In the genomic region with DNA sequence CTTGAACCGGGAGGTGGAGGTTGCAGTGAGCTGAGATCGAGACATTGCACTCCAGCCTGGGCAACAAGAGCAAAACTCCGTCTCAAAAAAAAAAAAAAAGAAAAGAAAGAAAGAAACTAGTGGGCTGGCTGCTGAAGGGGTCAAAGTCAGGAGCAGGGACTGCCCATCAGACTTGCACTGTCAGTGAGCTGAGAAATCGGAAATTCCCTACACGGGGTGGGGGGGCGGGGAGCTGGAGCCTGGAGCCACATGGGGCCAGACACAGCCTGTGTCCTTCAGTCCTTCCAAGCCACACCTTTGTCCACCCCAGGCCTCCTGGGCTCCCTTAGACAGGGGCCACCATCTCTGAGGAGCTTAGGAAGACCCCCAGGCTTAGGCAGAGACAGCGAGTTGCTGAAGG, we compare ENCODE assay signal across 33 cellular contexts. TPM values are rescaled to one million over a fixed set of nuclear protein-coding genes. Genes with fewer than 3 reads are reported as not detected.
"Had no signal": no experiment of that assay in that cellular context is flagged by ENCODE, and none has a peak within 500 bp of the region (broad histone marks: within the 10 kb centered on the region; RNA-seq: fewer than 3 reads in every experiment).

No MANE protein-coding gene starts in this region.

- H3K27ac ChIP-seq: adrenal gland, body of pancreas, breast epithelium, coronary artery, SJCRH30, SK-N-MC had no signal

- FAIRE-seq: astrocyte, TTC549 had no signal

- H3K36me3 ChIP-seq: adrenal gland, breast epithelium, SJCRH30 had no signal

- H3K4me3 ChIP-seq: adrenal gland, body of pancreas, breast epithelium, coronary artery, SJCRH30, SK-N-MC had no signal

- DNase-seq: activated CD4-positive, alpha-beta memory T cell treated with anti-CD3 and anti-CD28 coated beads for 36 hours; activated CD4-positive, alpha-beta T cell treated with anti-CD3 and anti-CD28 coated beads for 4 hours; activated CD4-positive, alpha-beta T cell treated with anti-CD3 and anti-CD28 coated beads, Interleukin-2, amount 50 U/mL, for 1 hour; activated CD4-positive, CD25-positive, alpha-beta regulatory T cell treated with anti-CD3 and anti-CD28 coated beads, Interleukin-2, amount 50 U/mL, for 72 hours; activated CD8-positive, alpha-beta memory T cell treated with anti-CD3 and anti-CD28 coated beads, Interleukin-2, amount 50 U/mL, for 4 hours; activated gamma-delta T cell treated with Interleukin-2 at 50 U/mL for 16 hours; activated naive CD4-positive, alpha-beta T cell treated with anti-CD3 and anti-CD28 coated beads for 36 hours; activated T-cell treated with anti-CD3 and anti-CD28 coated beads for 4 hours; activated T-cell treated with anti-CD3 and anti-CD28 coated beads, Interleukin-2, amount 50 U/mL, for 4 hours; adrenal gland; body of pancreas; MM.1S; MV-4-11; NCI-H1092; NCI-H1436 treated with DMSO at 0.1 percent for 48 hours; NCI-H1694 treated with DMSO at 0.1 percent for 48 hours; NCI-H2029; NCI-H345; NCI-H510A; NCI-H526; NCI-H748 treated with DMSO at 0.1 percent for 48 hours; NK-92 treated with Interleukin-12 subunit alpha and Interleukin-12 subunit beta, amount 100 ng/mL, for 24 hours; OCI-M1; SHP77; SJCRH30 had no signal

- H3K9me3 ChIP-seq: adrenal gland, body of pancreas, breast epithelium, SJCRH30 had no signal

- ATAC-seq: activated naive CD4-positive, alpha-beta T cell treated with anti-CD3 and anti-CD28 coated beads, Interleukin-2, amount 50 U/mL, for 72 hours; activated T-cell treated with anti-CD3 and anti-CD28 coated beads, Interleukin-2, amount 50 U/mL, for 4 hours; body of pancreas had no signal

- H3K4me1 ChIP-seq: adrenal gland, breast epithelium, SJCRH30 had no signal

- H3K27me3 ChIP-seq: SJCRH30 had no signal

RNA-seq across cellular contexts. Expression of a gene that starts 34.5 kb away (rescaled TPM):
- total RNA-seq: activated CD4-positive, alpha-beta memory T cell treated with anti-CD3 and anti-CD28 coated beads for 36 hours; activated naive CD4-positive, alpha-beta T cell treated with anti-CD3 and anti-CD28 coated beads for 36 hours; activated naive CD4-positive, alpha-beta T cell treated with anti-CD3 and anti-CD28 coated beads, Interleukin-2, amount 50 U/mL, for 72 hours; activated T-helper 1 cell treated with anti-CD3 and anti-CD28 coated beads, Interleukin-12 subunit alpha, Interleukin-12 subunit beta, Interleukin-2, Interleukin-4 antibody, amounts not matched to agents 30 ng/mL and 10 ng/mL and 1 ng/mL, durations not matched to agents 14 hours and 24 hours and 36 hours; RPMI7951 had no signal
